9 cellular contexts compared by ENCODE assay signal in genomic region chr7:45917658-45918057, GRCh38.
DNase-seq lines count a peak whose midpoint lies in the region; TF ChIP-seq lines count a peak whose summit lies in the region.
"Had no signal": no experiment of that assay in that cellular context is flagged by ENCODE, and none has a peak within 500 bp of the region (broad histone marks: within the 10 kb centered on the region; RNA-seq: fewer than 3 reads in every experiment).

No MANE protein-coding gene starts in this region.

- peak overlapping the region; percentile 73 for H3K4me3 ChIP-seq in WI38 (ENCODE audit: low read depth, low read length)
- H3K4me3 ChIP-seq: BLaER1 had no signal

- POLR2A ChIA-PET in HEK293T (lab: Yijun Ruan, JAX): no interaction called here

- TF ChIP-seq CTCF in WI38 (IDR thresholded peaks at IDR 0.05; ENCODE audit: low read depth, low read length): peak; percentile 91

- DNase-seq in NCI-H1417 (lab: John Stamatoyannopoulos, UW): peak; percentile 51 to 80 (median 57)
- no peak for DNase-seq in NCI-H1417 treated with DMSO at 0.1 percent for 48 hours (lab: John Stamatoyannopoulos, UW)
- peak; percentile 79 for DNase-seq in HEK293T (ENCODE audit: extremely low spot score)
- DNase-seq in NCI-H146 (lab: John Stamatoyannopoulos, UW): peak; percentile 51
- peak; percentile 46 for DNase-seq in central memory CD4-positive, alpha-beta T cell
- DNase-seq in kidney glomerular epithelial cell (lab: John Stamatoyannopoulos, UW): peak; percentile 82
- DNase-seq in stimulated activated CD4-positive, alpha-beta T cell treated with anti-CD3 and anti-CD28 coated beads, Interleukin-2, amount 100 ng/mL, for 24 hours: peak; percentile 83 to 86

- CTCF ChIA-PET in HEK293T (lab: Yijun Ruan, JAX): interaction anchor here (0.8 to 0.9 kb wide), 3 partner anchors 9 to 1263 kb away, joined by 3 read pairs; no protein-coding TSS in a partner anchor

TF ChIP-seq in HEK293T, 16 proteins besides CTCF, POLR2A, EP300 and RAD21:
- TF ChIP-seq ELF4 (IDR thresholded peaks at IDR 0.05) (no peak), BHLHE40 (IDR thresholded peaks at IDR 0.05; ENCODE audit: borderline replicate concordance) (no peak), FOXM1 (IDR thresholded peaks at IDR 0.05; ENCODE audit: borderline replicate concordance) (no peak), LEF1 (IDR thresholded peaks at IDR 0.05; ENCODE audit: borderline replicate concordance) (no peak), L3MBTL2 (conservative IDR thresholded peaks at IDR 0.05) (no peak), ARNT (IDR thresholded peaks at IDR 0.05) (no peak), ZNF384 (IDR thresholded peaks at IDR 0.05) (no peak), TARDBP (IDR thresholded peaks at IDR 0.05) (no peak)
TF ChIP-seq in HEK293T: peak in this region for 0.
